Comparison of ENCODE assay signal across 18 cellular contexts in the genomic region with DNA sequence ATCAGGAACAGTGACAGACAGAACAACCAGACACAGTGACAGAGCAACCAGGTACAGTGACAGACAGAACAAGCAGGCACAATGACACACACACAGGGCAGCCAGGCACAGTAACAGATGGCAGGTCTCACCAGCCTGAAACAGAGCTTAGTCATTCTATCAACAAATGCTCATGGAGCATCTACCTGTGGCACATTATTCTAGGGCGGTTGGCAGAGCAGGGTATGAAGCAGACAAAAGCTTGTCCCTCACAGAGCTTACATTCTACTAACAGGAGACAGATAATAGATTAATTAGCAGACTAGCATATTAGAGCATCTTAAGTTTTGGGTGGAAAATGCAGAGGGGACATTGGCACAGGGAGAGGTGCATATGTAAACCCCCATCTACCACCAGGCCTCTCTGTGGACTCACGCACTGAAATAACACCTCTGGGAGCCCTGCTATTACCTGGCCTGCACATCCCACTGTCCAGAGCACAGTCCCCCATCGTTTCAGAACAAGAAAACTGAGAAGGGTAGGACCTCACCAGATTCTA.
A peak's percentile ranks its signal among the peaks of the same experiment; 100 is the strongest.
DNase-seq lines count a peak whose midpoint lies in the region; ATAC-seq and TF ChIP-seq lines count a peak whose summit lies in the region.
"Had no signal": no experiment of that assay in that cellular context is flagged by ENCODE, and none has a peak within 500 bp of the region (broad histone marks: within the 10 kb centered on the region; RNA-seq: fewer than 3 reads in every experiment).

No MANE protein-coding gene starts in this region.

- POLR2A ChIA-PET in HCT116 (lab: Charles Lee), result no interaction called here

- no peak overlapping the region for H3K9ac ChIP-seq in HCT116 (ENCODE audit: low read length)
- H3K9ac ChIP-seq: BLaER1 had no signal

- ATAC-seq in HCT116, result 0 out of 2 replicates have a peak, but pooled peaks have one; percentile 14
- ATAC-seq in GM18519 (IDR thresholded peaks at IDR 0.05; ENCODE audit: low FRiP score, unreplicated experiment), result no peak
- ATAC-seq in GM18858 (IDR thresholded peaks at IDR 0.05; ENCODE audit: unreplicated experiment), result no peak
- ATAC-seq in GM19324 (IDR thresholded peaks at IDR 0.05; ENCODE audit: low FRiP score, unreplicated experiment), result no peak

- H3K36me3 ChIP-seq in HCT116 (ENCODE audit: control insufficient read depth in 1 of 2, insufficient read depth in 2 of 2, low read length in 2 of 2), result no peaks in the 10 kb centered on the region
- H3K36me3 ChIP-seq: BLaER1, HAP-1 had no signal

- no peaks in the 10 kb centered on the region for H3K9me2 ChIP-seq in HCT116 (ENCODE audit: insufficient read depth)

- no peak overlapping the region for H2AFZ ChIP-seq in HCT116 (ENCODE audit: low read depth, low read length, poor library complexity, severe bottlenecking)

- H4K20me1 ChIP-seq in HCT116 (ENCODE audit: insufficient read depth), result no peaks in the 10 kb centered on the region
- H4K20me1 ChIP-seq: BLaER1 had no signal

- peaks cover 2% of the 10 kb centered on the region for H3K27me3 Mint-ChIP-seq in osteocyte (ENCODE audit: unreplicated experiment)

- no peaks in the 10 kb centered on the region for H3K4me1 Mint-ChIP-seq in osteocyte (ENCODE audit: unreplicated experiment)
- H3K4me1 Mint-ChIP-seq: CD8-positive, alpha-beta memory T cell had no signal

- no peak for TF ChIP-seq CTCF in HCT116 (IDR thresholded peaks at IDR 0.05 in 2 of 3, conservative IDR thresholded peaks at IDR 0.05 in 1 of 3; ENCODE audit: borderline replicate concordance in 1 of 3, insufficient read depth in 1 of 3, low read depth in 2 of 3, low read length in 2 of 3)
- no peak for TF ChIP-seq CTCF in coronary artery (IDR thresholded peaks at IDR 0.05)
- no peak for TF ChIP-seq CTCF in osteocyte (IDR thresholded peaks at IDR 0.05)

- H3K27me3 ChIP-seq in HCT116 (ENCODE audit: insufficient read depth, low read length), result no peaks in the 10 kb centered on the region
- H3K27me3 ChIP-seq: BLaER1 had no signal

- TF ChIP-seq RAD21 in HCT116 (IDR thresholded peaks at IDR 0.05; ENCODE audit: low read depth), result no peak

- H3K4me2 ChIP-seq in HCT116 (ENCODE audit: low read length), result no peak overlapping the region
- H3K4me2 ChIP-seq: BLaER1 had no signal

- no peaks in the 10 kb centered on the region; a peak in 1 of 4 replicates for H3K9me3 ChIP-seq in HCT116 (ENCODE audit: control insufficient read depth in 1 of 2, insufficient read depth in 1 of 2, low read depth in 1 of 2, low read length in 2 of 2)
- H3K9me3 ChIP-seq: HAP-1 had no signal

- H3K27ac Mint-ChIP-seq in osteocyte (ENCODE audit: unreplicated experiment), result no peak overlapping the region

- H3K27ac ChIP-seq in HCT116 (ENCODE audit: low read depth, low read length) (no peak overlapping the region; the same call in 1 of the 2 replicates), coronary artery (no peak overlapping the region)
- H3K27ac ChIP-seq: BLaER1 had no signal

- intact Hi-C loops in HCT116 (cut with micrococcal nuclease), result no loop called here

- peaks cover 27% of the 10 kb centered on the region for H3K9me3 Mint-ChIP-seq in osteocyte (ENCODE audit: unreplicated experiment)

- H3K4me3 Mint-ChIP-seq in osteocyte (ENCODE audit: unreplicated experiment), result no peak overlapping the region
- H3K4me3 Mint-ChIP-seq: CD8-positive, alpha-beta memory T cell had no signal

- H3K4me3 ChIP-seq in HCT116 (replicated peaks in 1 of 2; ENCODE audit: low read depth in 1 of 2, low read length in 2 of 2), result no peak overlapping the region
- H3K4me3 ChIP-seq in coronary artery, result no peak overlapping the region
- H3K4me3 ChIP-seq: BLaER1, HAP-1 had no signal

- H3K79me2 ChIP-seq in HCT116 (ENCODE audit: insufficient read depth, low read length), result no peaks in the 10 kb centered on the region

- H3K36me3 Mint-ChIP-seq in osteocyte (ENCODE audit: unreplicated experiment), result peaks cover 2% of the 10 kb centered on the region

- TF ChIP-seq POLR2A in HCT116 (IDR thresholded peaks at IDR 0.05; ENCODE audit: borderline replicate concordance, extremely low read depth, insufficient read depth, insufficient read length), result no peak

- RAD21 ChIA-PET in HCT116 (lab: Charles Lee; ENCODE audit: low non-redundant PET in 1 of 2, low total read pairs in 2 of 2, uncharacterized antibody in 2 of 2, unreplicated experiment in 2 of 2), result no interaction called here

- no peaks in the 10 kb centered on the region for H3K4me1 ChIP-seq in HCT116 (ENCODE audit: control insufficient read depth in 1 of 2, insufficient read depth in 2 of 2, low read length in 2 of 2)
- H3K4me1 ChIP-seq: BLaER1, HAP-1 had no signal

- BruUV-seq in HCT116 (replicated peaks; lab: Mats Ljungman, UMichigan), result no TSS peak

- CTCF ChIA-PET in HCT116 (lab: Charles Lee), result no interaction called here

- DNase-seq in DMS79 treated with DMSO at 0.1 percent for 48 hours (lab: John Stamatoyannopoulos, UW) (peak; percentile 44), DMS79 (lab: John Stamatoyannopoulos, UW) (no peak), HCT116 (ENCODE audit: low read depth, low spot score) (no peak), coronary artery (ENCODE audit: low spot score) (peak; percentile 28), osteocyte (ENCODE audit: extremely low spot score, unreplicated experiment) (peak; percentile 40)
- DNase-seq: 8988T; CD8-positive, alpha-beta memory T cell; Karpas-422; NCI-H2029 treated with DMSO at 0.1 percent for 48 hours; NCI-H226; NCI-H526 treated with DMSO at 0.1 percent for 48 hours; NK-92 treated with Interleukin-12 subunit alpha and Interleukin-12 subunit beta, amount 100 ng/mL, for 24 hours; OCI-M1 had no signal

TF ChIP-seq in HCT116, 20 proteins besides CTCF, POLR2A, EP300 and RAD21:
- TF ChIP-seq JUND (IDR thresholded peaks at IDR 0.05) (no peak), CEBPB (IDR thresholded peaks at IDR 0.05; ENCODE audit: low read depth) (no peak), SIN3A (IDR thresholded peaks at IDR 0.05; ENCODE audit: low read depth) (no peak), FOSL1 (IDR thresholded peaks at IDR 0.05; ENCODE audit: low read depth) (no peak), ZNF274 (IDR thresholded peaks at IDR 0.05; ENCODE audit: low read depth, low read length) (no peak)
- TF ChIP-seq, protein P1, sequence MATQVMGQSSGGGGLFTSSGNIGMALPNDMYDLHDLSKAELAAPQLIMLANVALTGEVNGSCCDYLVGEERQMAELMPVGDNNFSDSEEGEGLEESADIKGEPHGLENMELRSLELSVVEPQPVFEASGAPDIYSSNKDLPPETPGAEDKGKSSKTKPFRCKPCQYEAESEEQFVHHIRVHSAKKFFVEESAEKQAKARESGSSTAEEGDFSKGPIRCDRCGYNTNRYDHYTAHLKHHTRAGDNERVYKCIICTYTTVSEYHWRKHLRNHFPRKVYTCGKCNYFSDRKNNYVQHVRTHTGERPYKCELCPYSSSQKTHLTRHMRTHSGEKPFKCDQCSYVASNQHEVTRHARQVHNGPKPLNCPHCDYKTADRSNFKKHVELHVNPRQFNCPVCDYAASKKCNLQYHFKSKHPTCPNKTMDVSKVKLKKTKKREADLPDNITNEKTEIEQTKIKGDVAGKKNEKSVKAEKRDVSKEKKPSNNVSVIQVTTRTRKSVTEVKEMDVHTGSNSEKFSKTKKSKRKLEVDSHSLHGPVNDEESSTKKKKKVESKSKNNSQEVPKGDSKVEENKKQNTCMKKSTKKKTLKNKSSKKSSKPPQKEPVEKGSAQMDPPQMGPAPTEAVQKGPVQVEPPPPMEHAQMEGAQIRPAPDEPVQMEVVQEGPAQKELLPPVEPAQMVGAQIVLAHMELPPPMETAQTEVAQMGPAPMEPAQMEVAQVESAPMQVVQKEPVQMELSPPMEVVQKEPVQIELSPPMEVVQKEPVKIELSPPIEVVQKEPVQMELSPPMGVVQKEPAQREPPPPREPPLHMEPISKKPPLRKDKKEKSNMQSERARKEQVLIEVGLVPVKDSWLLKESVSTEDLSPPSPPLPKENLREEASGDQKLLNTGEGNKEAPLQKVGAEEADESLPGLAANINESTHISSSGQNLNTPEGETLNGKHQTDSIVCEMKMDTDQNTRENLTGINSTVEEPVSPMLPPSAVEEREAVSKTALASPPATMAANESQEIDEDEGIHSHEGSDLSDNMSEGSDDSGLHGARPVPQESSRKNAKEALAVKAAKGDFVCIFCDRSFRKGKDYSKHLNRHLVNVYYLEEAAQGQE (IDR thresholded peaks at IDR 0.05; ENCODE audit: low read depth), result no peak

Comparison
In these comparisons a context has a peak if more than half of its experiments do, and no peak if none do; other contexts are left out.
1. DNase-seq: peak in DMS79 treated with DMSO at 0.1 percent for 48 hours (single experiment), coronary artery (single experiment) and osteocyte (single experiment); none in DMS79 (single experiment) and HCT116 (single experiment).